ENCODE assay signal across 19 cellular contexts in genomic region chr11:69493931-69494821, GRCh38. TPM values are rescaled to one million over a fixed set of nuclear protein-coding genes. Genes with fewer than 3 reads are reported as not detected.
DNase-seq lines count a peak whose midpoint lies in the region; ATAC-seq and TF ChIP-seq lines count a peak whose summit lies in the region.
"Had no signal": no experiment of that assay in that cellular context is flagged by ENCODE, and none has a peak within 500 bp of the region (broad histone marks: within the 10 kb centered on the region; RNA-seq: fewer than 3 reads in every experiment).

No MANE protein-coding gene starts in this region.

- H3F3A ChIP-seq in neural progenitor cell (ENCODE audit: low read depth) = no peaks in the 10 kb centered on the region

- H3K4me2 ChIP-seq in neural progenitor cell = no peak overlapping the region
- H3K4me2 ChIP-seq: GM23338, KMS-11 had no signal

- H3K27ac Mint-ChIP-seq in neural progenitor cell = peak overlapping the region; percentile 79
- H3K27ac Mint-ChIP-seq: CD4-positive, CD25-positive, alpha-beta regulatory T cell; GM23338 had no signal

- H3K27ac ChIP-seq in adrenal gland (no peak overlapping the region), neural progenitor cell (no peak overlapping the region)
- H3K27ac ChIP-seq: KMS-11 had no signal

- H3K79me2 ChIP-seq in neural progenitor cell (ENCODE audit: low read depth) = no peaks in the 10 kb centered on the region

- H4K20me1 ChIP-seq in neural progenitor cell (ENCODE audit: low read depth) = no peaks in the 10 kb centered on the region

- H3K4me1 ChIP-seq in adrenal gland (replicated peaks in 1 of 2) = no peaks in the 10 kb centered on the region
- H3K4me1 ChIP-seq in neural progenitor cell = peaks cover 4% of the 10 kb centered on the region

- ATAC-seq in left ventricle myocardium superior (no peak), HG03378 (IDR thresholded peaks at IDR 0.05; ENCODE audit: unreplicated experiment) (no peak), GM19324 (IDR thresholded peaks at IDR 0.05; ENCODE audit: low FRiP score, unreplicated experiment) (no peak)
- ATAC-seq: GM23338 had no signal

- peaks cover 17% of the 10 kb centered on the region for H3K27me3 Mint-ChIP-seq in neural progenitor cell (ENCODE audit: insufficient read depth, low read depth)

- H3K9me3 ChIP-seq in adrenal gland (replicated peaks in 1 of 3) (no peaks in the 10 kb centered on the region), neural progenitor cell (ENCODE audit: low read depth) (no peaks in the 10 kb centered on the region)

- peaks cover 41% of the 10 kb centered on the region for H3K4me1 Mint-ChIP-seq in neural progenitor cell
- H3K4me1 Mint-ChIP-seq: GM23338 had no signal

- H3K36me3 Mint-ChIP-seq in neural progenitor cell = no peaks in the 10 kb centered on the region
- H3K36me3 Mint-ChIP-seq: CD4-positive, CD25-positive, alpha-beta regulatory T cell had no signal

- TF ChIP-seq CTCF in adrenal gland (IDR thresholded peaks at IDR 0.05) (no peak), neural progenitor cell (IDR thresholded peaks at IDR 0.05) (no peak)

- H3K4me3 ChIP-seq in H7 (ENCODE audit: insufficient read depth, low read depth, low read length) = no peak overlapping the region
- no peak overlapping the region for H3K4me3 ChIP-seq in adrenal gland
- H3K4me3 ChIP-seq in neural progenitor cell = no peak overlapping the region
- H3K4me3 ChIP-seq: GM23338 had no signal

- no peak overlapping the region for H3K9ac ChIP-seq in neural progenitor cell
- H3K9ac ChIP-seq: KMS-11 had no signal

- H3K9me3 Mint-ChIP-seq in neural progenitor cell = no peaks in the 10 kb centered on the region
- H3K9me3 Mint-ChIP-seq: CD4-positive, CD25-positive, alpha-beta regulatory T cell; GM23338 had no signal

- no peak overlapping the region for H2AFZ ChIP-seq in neural progenitor cell (replicated peaks)
- H2AFZ ChIP-seq: GM23338 had no signal

- H3K4me3 Mint-ChIP-seq in neural progenitor cell = no peak overlapping the region
- H3K4me3 Mint-ChIP-seq: CD4-positive, CD25-positive, alpha-beta regulatory T cell; GM23338 had no signal

- no peak for TF ChIP-seq POLR2A in adrenal gland (IDR thresholded peaks at IDR 0.05)

- WGBS in adrenal gland, 4 donors = 77 to 85% (median 80%) methylated on average over 24 to 27 of the region's 27 CpGs

- intact Hi-C loops in adrenal gland (cut with DNase I) = no loop called here
- intact Hi-C loops in left ventricle myocardium superior (cut with micrococcal nuclease) = no loop called here

- DNase-seq in H7 (peak; percentile 41), adrenal gland (peak in 5 of 7 donors; percentile 33 to 69 (median 49)), left ventricle myocardium superior (peak; percentile 28), neural progenitor cell (ENCODE audit: low spot score) (no peak), COR-L47 (lab: John Stamatoyannopoulos, UW) (no peak), NCI-H524 treated with DMSO at 0.1 percent for 48 hours (lab: John Stamatoyannopoulos, UW) (no peak)
- DNase-seq: ACHN; CD4-positive, CD25-positive, alpha-beta regulatory T cell; DMS79 treated with DMSO at 0.1 percent for 48 hours; NCI-H1092 treated with DMSO at 0.1 percent for 48 hours; NCI-H1694 treated with DMSO at 0.1 percent for 48 hours; NCI-H446 treated with DMSO at 0.1 percent for 48 hours; NCI-H774; SHP77 had no signal

- H3K36me3 ChIP-seq in H7 (replicated peaks; ENCODE audit: control insufficient read depth, insufficient read depth, low read length) = no peaks in the 10 kb centered on the region
- H3K36me3 ChIP-seq in adrenal gland (replicated peaks in 1 of 2) = no peaks in the 10 kb centered on the region
- no peaks in the 10 kb centered on the region for H3K36me3 ChIP-seq in neural progenitor cell

- no peaks in the 10 kb centered on the region for H3K27me3 ChIP-seq in H7 (ENCODE audit: control insufficient read depth, insufficient read depth, low read length)
- H3K27me3 ChIP-seq in adrenal gland = no peaks in the 10 kb centered on the region
- H3K27me3 ChIP-seq in neural progenitor cell = no peaks in the 10 kb centered on the region

RNA-seq across cellular contexts. Expression of gene LINC01488, which starts 12.7 kb away (rescaled TPM):
- not detected in 2 replicates for total RNA-seq in H7 (2014; rRNA removed; shearing (Covaris generic))
- total RNA-seq in adrenal gland = not detected
- polyA plus RNA-seq in adrenal gland = not detected
- not detected for total RNA-seq in left ventricle myocardium superior
- 0.09 TPM in 1 of 2 replicates, not detected in the other for total RNA-seq in neural progenitor cell (ENCODE audit: low replicate concordance)
- total RNA-seq: CD4-positive, CD25-positive, alpha-beta regulatory T cell; GM23338; MCF 10A had no signal
- polyA plus RNA-seq: CD4-positive, CD25-positive, alpha-beta regulatory T cell; GM23338 had no signal

Comparison
In these comparisons a context has a peak if more than half of its experiments do, and no peak if none do; other contexts are left out.
1. DNase-seq: peak in H7 (single experiment), adrenal gland (5 of 7) and left ventricle myocardium superior (single experiment); none in neural progenitor cell (single experiment), COR-L47 (single experiment) and NCI-H524 treated with DMSO at 0.1 percent for 48 hours (single experiment).